ENCODE assay signal across 21 cellular contexts in genomic region chr4:110639207-110640092, GRCh38. TPM values are rescaled to one million over a fixed set of nuclear protein-coding genes. Genes with fewer than 3 reads are reported as not detected.
A peak's percentile ranks its signal among the peaks of the same experiment; 100 is the strongest.
DNase-seq lines count a peak whose midpoint lies in the region; ATAC-seq and TF ChIP-seq lines count a peak whose summit lies in the region.
"Had no signal": no experiment of that assay in that cellular context is flagged by ENCODE, and none has a peak within 500 bp of the region (broad histone marks: within the 10 kb centered on the region; RNA-seq: fewer than 3 reads in every experiment).

No MANE protein-coding gene starts in this region.

- no peak overlapping the region for H2BK15ac ChIP-seq in mesendoderm (replicated peaks; ENCODE audit: low read depth)

- no peak overlapping the region for H3K4ac ChIP-seq in mesendoderm (ENCODE audit: low read depth, low read length)

- H3K4me3 Mint-ChIP-seq in IgD-negative memory B cell, result no peak overlapping the region
- H3K4me3 Mint-ChIP-seq in stimulated activated naive B cell treated with anti-CD40 and anti-IgM and Interleukin-4, amounts not matched to agents 10 μg/mL and 1 μg/mL and 100 μg/mL, for 72 hours, result no peak overlapping the region

- H3K4me3 ChIP-seq in fibroblast of villous mesenchyme (ENCODE audit: low read depth, low read length), result peak overlapping the region; percentile 34
- peak overlapping the region; percentile 22 for H3K4me3 ChIP-seq in mesendoderm (ENCODE audit: low read length)
- H3K4me3 ChIP-seq: HAP-1, heart left ventricle, pancreas had no signal

- no peak for TF ChIP-seq CTCF in fibroblast of villous mesenchyme (IDR thresholded peaks at IDR 0.05; ENCODE audit: insufficient read depth, low read depth, low read length)

- H3K4me1 Mint-ChIP-seq in IgD-negative memory B cell, result peaks cover 0 to 7% (median 2%) of the 10 kb centered on the region in 3 donors
- H3K4me1 Mint-ChIP-seq in stimulated activated naive B cell treated with anti-CD40 and anti-IgM and Interleukin-4, amounts not matched to agents 10 μg/mL and 1 μg/mL and 100 μg/mL, for 72 hours, result peaks cover 5 to 10% of the 10 kb centered on the region in 2 donors

- no peak overlapping the region for H4K8ac ChIP-seq in mesendoderm (ENCODE audit: low read depth, low read length)

- H4K5ac ChIP-seq in mesendoderm (ENCODE audit: low read length), result no peak overlapping the region

- peak overlapping the region; percentile 26 for H3K9ac ChIP-seq in mesendoderm (ENCODE audit: low read length)

- no peak overlapping the region for H3K27ac ChIP-seq in mesendoderm (ENCODE audit: low read depth, low read length)
- H3K27ac ChIP-seq: heart left ventricle, pancreas had no signal

- H3K4me2 ChIP-seq in mesendoderm (ENCODE audit: low read length), result peak overlapping the region; percentile 85

- peaks cover 0 to 5% (median 0%) of the 10 kb centered on the region in 3 donors for H3K9me3 Mint-ChIP-seq in IgD-negative memory B cell
- H3K9me3 Mint-ChIP-seq in stimulated activated naive B cell treated with anti-CD40 and anti-IgM and Interleukin-4, amounts not matched to agents 10 μg/mL and 1 μg/mL and 100 μg/mL, for 72 hours, result peaks cover 4 to 6% of the 10 kb centered on the region in 2 donors

- no peak overlapping the region for H3K18ac ChIP-seq in mesendoderm (ENCODE audit: low read length)

- no peaks in the 10 kb centered on the region for H3K79me2 ChIP-seq in mesendoderm (ENCODE audit: control insufficient read depth, insufficient read depth, low read length)

- no peak overlapping the region for H2AK5ac ChIP-seq in mesendoderm (ENCODE audit: low read length)

- peaks cover 17% of the 10 kb centered on the region for H3K4me1 ChIP-seq in mesendoderm (ENCODE audit: control insufficient read depth, low read depth, low read length)
- H3K4me1 ChIP-seq: pancreas had no signal

- H3K36me3 ChIP-seq in mesendoderm (ENCODE audit: control insufficient read depth, insufficient read depth, low read length), result no peaks in the 10 kb centered on the region
- H3K36me3 ChIP-seq: HAP-1, heart left ventricle, pancreas had no signal

- H2BK5ac ChIP-seq in mesendoderm (ENCODE audit: low read length), result no peak overlapping the region

- peak overlapping the region; percentile 65 for H3K56ac ChIP-seq in mesendoderm (ENCODE audit: low read length)

- WGBS in mesendoderm (ENCODE audit: extremely low coverage, insufficient coverage, low lambda C conversion rate), result no CpG with 5 or more reads among the region's 34 CpGs

- H3K27ac Mint-ChIP-seq in IgD-negative memory B cell, result peak overlapping the region in 2 of 3 donors; percentile 18 to 74
- peak overlapping the region; percentile 66 for H3K27ac Mint-ChIP-seq in stimulated activated naive B cell treated with anti-CD40 and anti-IgM and Interleukin-4, amounts not matched to agents 10 μg/mL and 1 μg/mL and 100 μg/mL, for 72 hours

- DNase-seq in fibroblast of villous mesenchyme (ENCODE audit: low read depth), result peak; percentile 38
- DNase-seq in mesendoderm, result peak; percentile 52
- no peak for DNase-seq in stimulated activated naive B cell treated with anti-CD40 and anti-IgM and Interleukin-4, amounts not matched to agents 10 μg/mL and 1 μg/mL and 100 μg/mL, for 72 hours
- no peak for DNase-seq in UCSD-AML1 (lab: John Stamatoyannopoulos, UW; ENCODE audit: unreplicated experiment)
- DNase-seq: activated CD8-positive, alpha-beta memory T cell treated with anti-CD3 and anti-CD28 coated beads, Interleukin-2, amount 50 U/mL, for 4 hours; activated gamma-delta T cell treated with Interleukin-2 at 50 U/mL for 16 hours; AML-193; cerebellar nuclear complex; effector memory CD4-positive, alpha-beta T cell; heart left ventricle; left colon; NCI-H1417 treated with DMSO at 0.1 percent for 48 hours; NCI-H2171 treated with DMSO at 0.1 percent for 48 hours; pancreas; small intestine; stimulated activated CD4-positive, alpha-beta T cell treated with anti-CD3 and anti-CD28 coated beads, Interleukin-4, amount 100 ng/mL, for 24 hours had no signal

- peaks cover 25% of the 10 kb centered on the region for H3K27me3 ChIP-seq in mesendoderm (ENCODE audit: insufficient read depth, low read length, poor library complexity)

- H3K23ac ChIP-seq in mesendoderm (ENCODE audit: low read length), result peak overlapping the region; percentile 10

- H3K36me3 Mint-ChIP-seq in IgD-negative memory B cell, result no peaks in the 10 kb centered on the region
- H3K36me3 Mint-ChIP-seq in stimulated activated naive B cell treated with anti-CD40 and anti-IgM and Interleukin-4, amounts not matched to agents 10 μg/mL and 1 μg/mL and 100 μg/mL, for 72 hours, result peaks cover 4 to 6% of the 10 kb centered on the region in 2 donors

- no peaks in the 10 kb centered on the region for H3K79me1 ChIP-seq in mesendoderm (ENCODE audit: low read length)

- no peak for ATAC-seq in stimulated activated naive B cell treated with anti-CD40 and anti-IgM and Interleukin-4, amounts not matched to agents 10 μg/mL and 1 μg/mL and 100 μg/mL, for 72 hours (replicated peaks)
- ATAC-seq in GM21526 (IDR thresholded peaks at IDR 0.05; ENCODE audit: low FRiP score, unreplicated experiment) (no peak), GM19395 (IDR thresholded peaks at IDR 0.05; ENCODE audit: unreplicated experiment) (no peak)
- ATAC-seq: heart left ventricle, left colon, Panc1, pancreas had no signal

- H3K27me3 Mint-ChIP-seq in IgD-negative memory B cell, result peaks cover 73% of the 10 kb centered on the region
- peaks cover 60 to 76% of the 10 kb centered on the region in 2 donors for H3K27me3 Mint-ChIP-seq in stimulated activated naive B cell treated with anti-CD40 and anti-IgM and Interleukin-4, amounts not matched to agents 10 μg/mL and 1 μg/mL and 100 μg/mL, for 72 hours

- no peak overlapping the region for H2BK120ac ChIP-seq in mesendoderm (ENCODE audit: low read depth, low read length)

RNA-seq across cellular contexts. Expression of gene PITX2, which starts 16.6 kb away (rescaled TPM):
- polyA plus RNA-seq in IgD-negative memory B cell, result not detected
- 7.8 and 25.4 TPM in 2 replicates for total RNA-seq in fibroblast of villous mesenchyme
- 81.8 TPM for polyA plus RNA-seq in mesendoderm (2013, experiment 1 of 2)
- 77.4 TPM for polyA plus RNA-seq in mesendoderm (2013, experiment 2 of 2)

Comparison
In these comparisons a context has a peak if more than half of its experiments do, and no peak if none do; other contexts are left out.
1. DNase-seq: peak in fibroblast of villous mesenchyme (single experiment) and mesendoderm (single experiment); none in stimulated activated naive B cell treated with anti-CD40 and anti-IgM and Interleukin-4, amounts not matched to agents 10 μg/mL and 1 μg/mL and 100 μg/mL, for 72 hours (single experiment) and UCSD-AML1 (single experiment).